ENCODE assay signal across 8 cellular contexts in genomic region chr5:107365355-107366109, GRCh38.
A peak's percentile ranks its signal among the peaks of the same experiment; 100 is the strongest.
DNase-seq lines count a peak whose midpoint lies in the region; ATAC-seq and TF ChIP-seq lines count a peak whose summit lies in the region.

No MANE protein-coding gene starts in this region.

- CTCF ChIA-PET in A673 (lab: Charles Lee) (interaction anchor here (1.4 kb wide), 1 partner anchor 14 kb away, joined by 3 read pairs; no protein-coding TSS in a partner anchor), GM10248 (lab: Yijun Ruan, JAX) (interaction anchor here (1.0 to 1.3 kb wide), 2 partner anchors 68 to 206 kb away, joined by 3 read pairs; no protein-coding TSS in a partner anchor)

- POLR2A ChIA-PET in A673 (lab: Charles Lee; ENCODE audit: low non-redundant PET): interaction anchor here (0.6 kb wide), 1 partner anchor 1462 kb away, joined by 5 read pairs; no protein-coding TSS in a partner anchor
- POLR2A ChIA-PET in GM10248 (lab: Yijun Ruan, JAX): no interaction called here

- peak overlapping the region; percentile 31 for H3K27ac ChIP-seq in A673 (ENCODE audit: low read depth, low read length, poor library complexity, severe bottlenecking)
- H3K27ac ChIP-seq in esophagus squamous epithelium: no peak overlapping the region

- intact Hi-C loops in A673 (cut with micrococcal nuclease; ENCODE audit: unreplicated experiment) (loop anchor here (5.0 kb wide), 1 partner anchor 307 kb away; the partner anchor contains the start of gene EFNA5), esophagus squamous epithelium (cut with DNase I) (no loop called here)

- TF ChIP-seq CTCF in A673 (conservative IDR thresholded peaks at IDR 0.05; ENCODE audit: low read depth, low read length) (no peak), choroid plexus epithelial cell (conservative IDR thresholded peaks at IDR 0.05; ENCODE audit: low read depth, low read length) (peak; percentile 28), GM10248 (IDR thresholded peaks at IDR 0.05; ENCODE audit: control extremely low read depth, extremely low read depth, low read depth, missing control alignments) (no peak), esophagus squamous epithelium (IDR thresholded peaks at IDR 0.05) (no peak)

- DNase-seq in A673 (ENCODE audit: low spot score) (peak; percentile 92), HS-5 (ENCODE audit: low read depth) (peak; percentile 91), choroid plexus epithelial cell (ENCODE audit: low read depth) (peak; percentile 95), ureter (ENCODE audit: low spot score) (no peak), occipital lobe (lab: John Stamatoyannopoulos, UW) (no peak), GM10248 (ENCODE audit: extremely low spot score) (no peak), esophagus squamous epithelium (lab: John Stamatoyannopoulos, UW) (no peak)

- H3K4me1 ChIP-seq in A673 (ENCODE audit: insufficient read depth, low read length, poor library complexity, severe bottlenecking) (peaks cover 44% of the 10 kb centered on the region), esophagus squamous epithelium (peaks cover 0 to 23% (median 3%) of the 10 kb centered on the region in 3 donors)

- ATAC-seq in GM19452 (IDR thresholded peaks at IDR 0.05; ENCODE audit: unreplicated experiment): peak; percentile 55

- 60 to 75% methylated on average over 10 of the region's 10 CpGs for WGBS in esophagus squamous epithelium, 2 donors

- no TSS peak for BruUV-seq in A673 (replicated peaks; lab: Mats Ljungman, UMichigan)

- H3K36me3 ChIP-seq in A673 (ENCODE audit: insufficient read depth, low read length, poor library complexity, severe bottlenecking) (no peaks in the 10 kb centered on the region), esophagus squamous epithelium (no peaks in the 10 kb centered on the region)

- H3K27me3 ChIP-seq in A673 (replicated peaks; ENCODE audit: insufficient read depth, low read depth, low read length, poor library complexity): no peaks in the 10 kb centered on the region
- no peaks in the 10 kb centered on the region for H3K27me3 ChIP-seq in esophagus squamous epithelium

- H3K9me3 ChIP-seq in A673 (ENCODE audit: low read depth, low read length, poor library complexity, severe bottlenecking) (no peaks in the 10 kb centered on the region), esophagus squamous epithelium (no peaks in the 10 kb centered on the region)

- no peak for TF ChIP-seq POLR2A in esophagus squamous epithelium (IDR thresholded peaks at IDR 0.05)

- no peak overlapping the region for H3K4me3 ChIP-seq in A673 (ENCODE audit: low read depth, low read length, poor library complexity, severe bottlenecking)
- no peak overlapping the region for H3K4me3 ChIP-seq in choroid plexus epithelial cell (ENCODE audit: low read depth, low read length)
- no peak overlapping the region for H3K4me3 ChIP-seq in esophagus squamous epithelium

Comparison
In these comparisons a context has a peak if more than half of its experiments do, and no peak if none do; other contexts are left out.
1. DNase-seq: peak in A673 (single experiment), HS-5 (single experiment) and choroid plexus epithelial cell (single experiment); none in ureter (single experiment), occipital lobe (single experiment), GM10248 (single experiment) and esophagus squamous epithelium (single experiment).